In genomic region chr6:165184192-165184979, GRCh38 we compare ENCODE assay signal across 17 cellular contexts.
DNase-seq lines count a peak whose midpoint lies in the region; ATAC-seq and TF ChIP-seq lines count a peak whose summit lies in the region.
"Had no signal": no experiment of that assay in that cellular context is flagged by ENCODE, and none has a peak within 500 bp of the region (broad histone marks: within the 10 kb centered on the region; RNA-seq: fewer than 3 reads in every experiment).

No MANE protein-coding gene starts in this region.

- H3K27me3 ChIP-seq in mammary epithelial cell (ENCODE audit: insufficient read depth, low read length) (no peaks in the 10 kb centered on the region), layer of hippocampus (ENCODE audit: control insufficient read depth, insufficient read depth, low read length) (no peaks in the 10 kb centered on the region)
- H3K27me3 ChIP-seq: gastrocnemius medialis had no signal

- ATAC-seq in GM19467 (IDR thresholded peaks at IDR 0.05; ENCODE audit: unreplicated experiment) (no peak), HG03439 (IDR thresholded peaks at IDR 0.05; ENCODE audit: unreplicated experiment) (no peak)
- ATAC-seq: A549, left colon had no signal

- no peak overlapping the region for H2AFZ ChIP-seq in mammary epithelial cell (ENCODE audit: low read depth, low read length)

- POLR2A ChIA-PET in MCF 10A (lab: Yijun Ruan, JAX) = interaction anchor here (0.6 to 1.7 kb wide), 10 partner anchors 11 to 1365 kb away, joined by 3 to 5 read pairs (median 4); no protein-coding TSS in a partner anchor

- 56% methylated on average over 11 of the region's 11 CpGs for WGBS in mammary epithelial cell (ENCODE audit: low coverage, missing lambda C conversion rate)

- DNase-seq in MCF 10A (ENCODE audit: unreplicated experiment) (peak; percentile 72), mammary epithelial cell (no peak), cardiac fibroblast (ENCODE audit: low read depth in 2 of 2) (peak; percentile 40 to 77), islet precursor cell (no peak)
- no peak for DNase-seq in stimulated activated naive CD4-positive, alpha-beta T cell (lab: John Stamatoyannopoulos, UW)
- DNase-seq: activated T-cell treated with anti-CD3 and anti-CD28 coated beads, Interleukin-2, amount 50 U/mL, for 24 hours; left colon; NCI-H187 treated with DMSO at 0.1 percent for 48 hours; stimulated activated CD4-positive, alpha-beta T cell treated with anti-CD3 and anti-CD28 coated beads, Interleukin-12 subunit alpha, Interleukin-12 subunit beta, amount 100 ng/mL, for 4 hours; T-helper 1 cell had no signal

- peaks cover 13% of the 10 kb centered on the region for H3K4me1 ChIP-seq in mammary epithelial cell (ENCODE audit: insufficient read depth, low read length)
- H3K4me1 ChIP-seq: gastrocnemius medialis had no signal

- CTCF ChIA-PET in MCF 10A (lab: Yijun Ruan, JAX) = interaction anchor here (0.9 to 1.7 kb wide), 5 partner anchors 40 to 129 kb away, joined by 3 to 8 read pairs (median 3); no protein-coding TSS in a partner anchor
- CTCF ChIA-PET in mammary epithelial cell (lab: Charles Lee; ENCODE audit: low non-redundant PET) = no interaction called here

- BruUV-seq in MCF 10A (replicated peaks; lab: Mats Ljungman, UMichigan) = no TSS peak
- no TSS peak for BruUV-seq in mammary epithelial cell (replicated peaks; lab: Mats Ljungman, UMichigan)

- H3K27ac ChIP-seq in mammary epithelial cell (ENCODE audit: insufficient read depth, low read depth, low read length) = no peak overlapping the region
- peak overlapping the region; percentile 6 for H3K27ac ChIP-seq in layer of hippocampus (ENCODE audit: low read depth, low read length)
- H3K27ac ChIP-seq: A549, gastrocnemius medialis had no signal

- no peaks in the 10 kb centered on the region for H3K36me3 Mint-ChIP-seq in MCF 10A (ENCODE audit: insufficient read depth, unreplicated experiment)
- H3K36me3 Mint-ChIP-seq: type B pancreatic cell had no signal

- H3K4me1 Mint-ChIP-seq in MCF 10A (ENCODE audit: insufficient read depth, unreplicated experiment) = peaks cover 46% of the 10 kb centered on the region

- H3K4me3 Mint-ChIP-seq in MCF 10A (ENCODE audit: unreplicated experiment) = peak overlapping the region; percentile 7
- H3K4me3 Mint-ChIP-seq: activated T-cell treated with anti-CD3 and anti-CD28 coated beads, Interleukin-2, amount 50 U/mL, for 24 hours; nephron; type B pancreatic cell had no signal

- H3K4me3 ChIP-seq in mammary epithelial cell (replicated peaks in 1 of 3; ENCODE audit: insufficient read depth in 1 of 3, low read depth in 2 of 3, low read length in 3 of 3) (no peak overlapping the region), cardiac fibroblast (replicated peaks in 1 of 2; ENCODE audit: low read depth in 2 of 2, low read length in 2 of 2) (no peak overlapping the region)
- H3K4me3 ChIP-seq: A549, gastrocnemius medialis had no signal

- dilution Hi-C loops in mammary epithelial cell (cut with HindIII; ENCODE audit: low sequenced_read_pairs) = no loop called here

- H3K27ac Mint-ChIP-seq in MCF 10A (ENCODE audit: low read depth, unreplicated experiment) = peak overlapping the region; percentile 39
- H3K27ac Mint-ChIP-seq: activated T-cell treated with anti-CD3 and anti-CD28 coated beads, Interleukin-2, amount 50 U/mL, for 24 hours; nephron; type B pancreatic cell had no signal

- H3K9me3 Mint-ChIP-seq in MCF 10A (ENCODE audit: unreplicated experiment) = no peaks in the 10 kb centered on the region
- H3K9me3 Mint-ChIP-seq: nephron, type B pancreatic cell had no signal

- H3K9me3 ChIP-seq in mammary epithelial cell (replicated peaks; ENCODE audit: insufficient read depth, low read length) = no peaks in the 10 kb centered on the region
- H3K9me3 ChIP-seq: A549, gastrocnemius medialis had no signal

- in situ Hi-C loops in mammary epithelial cell (cut with MboI; ENCODE audit: low sequenced_read_pairs in 2 of 2) = no loop called here

- no peak overlapping the region for H3K4me2 ChIP-seq in mammary epithelial cell (ENCODE audit: insufficient read depth, low read depth, low read length)
- H3K4me2 ChIP-seq: A549 had no signal

- no peaks in the 10 kb centered on the region for H3K27me3 Mint-ChIP-seq in MCF 10A (ENCODE audit: insufficient read depth, unreplicated experiment)
- H3K27me3 Mint-ChIP-seq: activated T-cell treated with anti-CD3 and anti-CD28 coated beads, Interleukin-2, amount 50 U/mL, for 24 hours; type B pancreatic cell had no signal

- no peaks in the 10 kb centered on the region for H3K36me3 ChIP-seq in mammary epithelial cell (ENCODE audit: insufficient read depth, low read length)
- H3K36me3 ChIP-seq: gastrocnemius medialis had no signal

- intact Hi-C loops in MCF 10A (cut with micrococcal nuclease) (loop anchor here (5.0 kb wide), 2 partner anchors 43 to 122 kb away; no protein-coding TSS in a partner anchor), mammary epithelial cell (cut with micrococcal nuclease) (no loop called here)

- H3K9ac ChIP-seq in mammary epithelial cell (ENCODE audit: insufficient read depth, low read length) = no peak overlapping the region

- no peak for TF ChIP-seq CTCF in MCF 10A (IDR thresholded peaks at IDR 0.05; ENCODE audit: unreplicated experiment)
- no peak for TF ChIP-seq CTCF in mammary epithelial cell (conservative IDR thresholded peaks at IDR 0.05 in 1 of 2, IDR thresholded peaks at IDR 0.05 in 1 of 2; ENCODE audit: extremely low read depth in 1 of 2, insufficient read depth in 1 of 2, low read depth in 1 of 2, low read length in 2 of 2)
- TF ChIP-seq CTCF in cardiac fibroblast (IDR thresholded peaks at IDR 0.05; ENCODE audit: low read depth, low read length) = no peak

- no peaks in the 10 kb centered on the region for H4K20me1 ChIP-seq in mammary epithelial cell (ENCODE audit: insufficient read depth, low read length)

- no peaks in the 10 kb centered on the region for H3K79me2 ChIP-seq in mammary epithelial cell (ENCODE audit: insufficient read depth, low read length)

Comparison
In these comparisons a context has a peak if more than half of its experiments do, and no peak if none do; other contexts are left out.
1. DNase-seq: peak in MCF 10A (single experiment) and cardiac fibroblast (2 of 2); none in mammary epithelial cell (single experiment), islet precursor cell (single experiment) and stimulated activated naive CD4-positive, alpha-beta T cell (0 of 6).